Comparison of ENCODE assay signal across 14 cellular contexts in genomic region chr12:113846275-113846674, GRCh38.
DNase-seq lines count a peak whose midpoint lies in the region; ATAC-seq, FAIRE-seq and TF ChIP-seq lines count a peak whose summit lies in the region.
"Had no signal": no experiment of that assay in that cellular context is flagged by ENCODE, and none has a peak within 500 bp of the region (broad histone marks: within the 10 kb centered on the region; RNA-seq: fewer than 3 reads in every experiment).

No MANE protein-coding gene starts in this region.

- no peak for TF ChIP-seq RAD21 in IMR-90 (IDR thresholded peaks at IDR 0.05; ENCODE audit: low read length)

- H2BK5ac ChIP-seq in IMR-90 (ENCODE audit: low read depth, low read length, poor library complexity, severe bottlenecking) = no peak overlapping the region

- H3K79me2 ChIP-seq in osteoblast (ENCODE audit: insufficient read depth, low read length) = no peaks in the 10 kb centered on the region

- no peak overlapping the region for H3K23ac ChIP-seq in IMR-90 (ENCODE audit: low read depth, low read length)

- no peak overlapping the region for H2BK15ac ChIP-seq in IMR-90 (ENCODE audit: low read depth, low read length)

- peaks cover 7% of the 10 kb centered on the region; the same call in 1 of the 2 replicates for H3K4me1 ChIP-seq in IMR-90 (ENCODE audit: control insufficient read depth, insufficient read depth, low read length)
- H3K4me1 ChIP-seq in osteoblast (ENCODE audit: insufficient read depth, low read length) = peaks cover 4% of the 10 kb centered on the region
- H3K4me1 ChIP-seq: A549 had no signal

- H3K36me3 ChIP-seq in IMR-90 (ENCODE audit: control insufficient read depth, insufficient read depth, low read length) (peaks cover 6% of the 10 kb centered on the region), osteoblast (ENCODE audit: insufficient read depth, low read length) (no peaks in the 10 kb centered on the region)

- TF ChIP-seq CTCF in IMR-90 (conservative IDR thresholded peaks at IDR 0.05; ENCODE audit: low read depth, low read length) = no peak
- no peak for TF ChIP-seq CTCF in osteoblast (IDR thresholded peaks at IDR 0.05; ENCODE audit: extremely low read depth, low read depth, low read length)

- peaks cover 5% of the 10 kb centered on the region; the same call in 1 of the 2 replicates for H3K9me1 ChIP-seq in IMR-90 (ENCODE audit: insufficient read depth, low read length)

- POLR2A ChIA-PET in IMR-90 (lab: Charles Lee; ENCODE audit: unreplicated experiment) = no interaction called here

- H2BK120ac ChIP-seq in IMR-90 (ENCODE audit: low read depth, low read length) = no peak overlapping the region

- no peak overlapping the region for H3K9ac ChIP-seq in IMR-90 (ENCODE audit: low read depth, low read length)

- dilution Hi-C loops in IMR-90 (cut with HindIII; ENCODE audit: low sequenced_read_pairs, unreplicated experiment) = no loop called here

- in situ Hi-C loops in IMR-90 (cut with MboI; ENCODE audit: low sequenced_read_pairs) = no loop called here

- H2AK5ac ChIP-seq in IMR-90 (ENCODE audit: low read depth, low read length) = no peak overlapping the region

- no peak overlapping the region for H3K4ac ChIP-seq in IMR-90 (ENCODE audit: low read depth, low read length)

- H3K4me2 ChIP-seq in IMR-90 (ENCODE audit: low read depth, low read length) (no peak overlapping the region), osteoblast (ENCODE audit: insufficient read depth, low read length) (no peak overlapping the region)
- H3K4me2 ChIP-seq: A549 had no signal

- DNase-seq in NCI-H2171 treated with DMSO at 0.1 percent for 48 hours (lab: John Stamatoyannopoulos, UW) = peak; percentile 16
- DNase-seq in NCI-H2171 (lab: John Stamatoyannopoulos, UW) = no peak
- DNase-seq in IMR-90 = peak; percentile 31
- peak; percentile 11 to 12 for DNase-seq in erythroblast (lab: John Stamatoyannopoulos, UW)
- peak; percentile 51 for DNase-seq in osteoblast (ENCODE audit: insufficient read length, low spot score, missing footprints)
- no peak for DNase-seq in NCI-H2107 treated with DMSO at 0.1 percent for 48 hours (lab: John Stamatoyannopoulos, UW; ENCODE audit: unreplicated experiment)
- no peak for DNase-seq in Ammon's horn (ENCODE audit: low spot score)
- no peak for DNase-seq in urothelium cell line (ENCODE audit: low spot score)
- DNase-seq: CD8-positive, alpha-beta memory T cell; H9; NCI-H1048; NCI-H524 treated with DMSO at 0.1 percent for 48 hours; PC-3 had no signal

- H3K27me3 ChIP-seq in IMR-90 (ENCODE audit: control insufficient read depth, insufficient read depth, low read length) = no peaks in the 10 kb centered on the region
- H3K27me3 ChIP-seq in osteoblast (ENCODE audit: insufficient read depth, low read length) = no peaks in the 10 kb centered on the region

- no peak overlapping the region for H2AK9ac ChIP-seq in IMR-90 (replicated peaks; ENCODE audit: low read depth, low read length, poor library complexity)

- intact Hi-C loops in IMR-90 (cut with micrococcal nuclease) = no loop called here

- H3K9me3 ChIP-seq in IMR-90 (ENCODE audit: control insufficient read depth, insufficient read depth, low read length) (no peaks in the 10 kb centered on the region), osteoblast (ENCODE audit: low read depth, low read length) (no peaks in the 10 kb centered on the region)
- H3K9me3 ChIP-seq: A549 had no signal

- no peak overlapping the region for H3K18ac ChIP-seq in IMR-90 (ENCODE audit: low read depth, low read length)

- H2BK20ac ChIP-seq in IMR-90 (ENCODE audit: low read depth, low read length) = no peak overlapping the region

- no peak overlapping the region for H2AFZ ChIP-seq in IMR-90 (replicated peaks; ENCODE audit: low read length, poor library complexity)
- no peak overlapping the region for H2AFZ ChIP-seq in osteoblast (ENCODE audit: low read length)

- CTCF ChIA-PET in IMR-90 (lab: Yijun Ruan, JAX) = no interaction called here

- WGBS in IMR-90 (ENCODE audit: extremely low coverage in 2 of 2, insufficient read length in 1 of 2), 2 experiments = 23% methylated on average over 2 of the region's 4 CpGs; no CpG with 5 or more reads in 1 of the 2 experiments

- no peak overlapping the region for H4K8ac ChIP-seq in IMR-90 (ENCODE audit: low read depth in 2 of 2, low read length in 2 of 2)

- no peak overlapping the region for H4K91ac ChIP-seq in IMR-90 (ENCODE audit: insufficient read depth, low read depth, low read length)

- no peak overlapping the region for H4K5ac ChIP-seq in IMR-90 (ENCODE audit: low read depth, low read length)

- BruUV-seq in IMR-90 (replicated peaks; lab: Mats Ljungman, UMichigan) = no TSS peak

- H3K4me3 ChIP-seq in IMR-90 (ENCODE audit: insufficient read depth, low read depth, low read length) = no peak overlapping the region
- no peak overlapping the region for H3K4me3 ChIP-seq in osteoblast (ENCODE audit: insufficient read depth, low read length)
- H3K4me3 ChIP-seq: A549 had no signal

- H3K27ac ChIP-seq in IMR-90 (ENCODE audit: insufficient read depth, low read length) = no peak overlapping the region
- H3K27ac ChIP-seq in osteoblast (ENCODE audit: low read depth, low read length) = no peak overlapping the region
- H3K27ac ChIP-seq: A549 had no signal

- H3K14ac ChIP-seq in IMR-90 (replicated peaks; ENCODE audit: low read depth, low read length) = 0 out of 2 replicates have a peak overlapping the region, but pooled peaks have one; percentile 3

- H3K79me1 ChIP-seq in IMR-90 (ENCODE audit: low read depth in 1 of 2, low read length in 2 of 2) = no peaks in the 10 kb centered on the region

- H4K20me1 ChIP-seq in IMR-90 (ENCODE audit: insufficient read depth, low read length) (no peaks in the 10 kb centered on the region), osteoblast (ENCODE audit: insufficient read depth, low read length) (no peaks in the 10 kb centered on the region)

- ATAC-seq in IMR-90 (ENCODE audit: low read depth) = no peak; the same call in 1 of the 2 replicates
- ATAC-seq: A549, PC-3 had no signal

- TF ChIP-seq POLR2A in IMR-90 (IDR thresholded peaks at IDR 0.05; ENCODE audit: low read depth, low read length) (no peak), erythroblast (IDR thresholded peaks at IDR 0.05; ENCODE audit: low read length) (no peak)

- H3K56ac ChIP-seq in IMR-90 (ENCODE audit: extremely low read depth, insufficient read depth, low read length) = no peak overlapping the region

- FAIRE-seq in urothelium cell line (lab: Jason Lieb, UNC) = no peak
- FAIRE-seq: A549 had no signal

TF ChIP-seq in IMR-90, 13 proteins besides CTCF, POLR2A, EP300 and RAD21:
- TF ChIP-seq USF2 (IDR thresholded peaks at IDR 0.05; ENCODE audit: low read depth, low read length) = no peak; the same call in 1 of the 2 replicates
- no peak for TF ChIP-seq CEBPB (IDR thresholded peaks at IDR 0.05; ENCODE audit: low read depth, low read length)
- TF ChIP-seq MXI1 (IDR thresholded peaks at IDR 0.05; ENCODE audit: borderline replicate concordance, low read depth, low read length) = no peak
- TF ChIP-seq ELK1 (IDR thresholded peaks at IDR 0.05; ENCODE audit: borderline replicate concordance, low read depth, low read length) = no peak
- no peak for TF ChIP-seq RFX5 (IDR thresholded peaks at IDR 0.05; ENCODE audit: low read depth, low read length)
- TF ChIP-seq MAZ (IDR thresholded peaks at IDR 0.05; ENCODE audit: borderline replicate concordance, low read depth, low read length) = no peak
- no peak for TF ChIP-seq NFE2L2 (IDR thresholded peaks at IDR 0.05; ENCODE audit: low read depth, low read length)
- TF ChIP-seq RCOR1 (IDR thresholded peaks at IDR 0.05; ENCODE audit: insufficient replicate concordance, low read length) = no peak
- TF ChIP-seq BHLHE40 (IDR thresholded peaks at IDR 0.05; ENCODE audit: low read depth, low read length) = no peak
- no peak for TF ChIP-seq CHD1 (IDR thresholded peaks at IDR 0.05; ENCODE audit: low read depth, low read length)
- TF ChIP-seq FOS (IDR thresholded peaks at IDR 0.05; ENCODE audit: low read depth, low read length) = no peak
- TF ChIP-seq SMC3 (IDR thresholded peaks at IDR 0.05; ENCODE audit: low read depth, low read length) = no peak
- no peak for TF ChIP-seq MAFK (IDR thresholded peaks at IDR 0.05; ENCODE audit: low read depth, low read length)
TF ChIP-seq in IMR-90: peak in this region for 0.

Comparison
In these comparisons a context has a peak if more than half of its experiments do, and no peak if none do; other contexts are left out.
1. DNase-seq: peak in NCI-H2171 treated with DMSO at 0.1 percent for 48 hours (single experiment), IMR-90 (single experiment), erythroblast (2 of 2) and osteoblast (single experiment); none in NCI-H2171 (single experiment), NCI-H2107 treated with DMSO at 0.1 percent for 48 hours (single experiment), Ammon's horn (single experiment) and urothelium cell line (single experiment).